ENCODE assay signal across 1 cellular context in the genomic region with DNA sequence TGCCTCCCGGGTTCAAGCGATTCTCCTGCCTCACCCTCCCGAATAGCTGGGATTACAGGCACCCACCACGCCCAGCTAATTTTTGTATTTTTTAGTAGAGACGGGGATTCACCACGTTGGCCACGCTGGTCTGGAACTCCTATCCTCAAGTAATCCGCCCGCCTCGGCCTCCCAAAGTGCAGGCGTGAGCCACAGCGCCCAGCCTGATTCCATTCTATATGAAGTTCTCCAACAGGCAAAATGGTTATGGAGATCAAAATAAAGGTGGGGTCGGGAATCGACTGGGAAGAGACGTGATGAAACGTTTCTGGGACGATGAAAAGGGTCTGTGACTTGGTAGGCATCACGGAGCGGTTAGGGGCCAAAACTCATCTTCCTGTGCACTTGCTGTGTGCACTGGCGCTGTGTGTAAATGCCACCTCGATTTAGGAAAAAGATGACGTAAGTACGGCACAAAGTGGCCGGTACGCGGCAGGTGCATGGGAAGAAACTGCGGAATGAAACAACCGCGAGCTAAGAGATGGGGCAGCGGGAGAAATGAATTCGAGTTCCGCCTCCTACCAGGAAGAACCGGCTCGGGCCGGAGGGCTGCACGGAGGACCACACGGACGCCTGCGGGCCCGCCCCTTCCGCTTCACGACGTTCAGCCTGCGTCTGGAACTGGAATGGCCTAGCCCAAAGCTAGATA.
TF ChIP-seq lines count a peak whose summit lies in the region.

No MANE protein-coding gene starts in this region.

TF ChIP-seq in K562, 482 proteins besides CTCF, POLR2A, EP300 and RAD21 (continued from another document and continues in another):
- TF ChIP-seq, protein P1, sequence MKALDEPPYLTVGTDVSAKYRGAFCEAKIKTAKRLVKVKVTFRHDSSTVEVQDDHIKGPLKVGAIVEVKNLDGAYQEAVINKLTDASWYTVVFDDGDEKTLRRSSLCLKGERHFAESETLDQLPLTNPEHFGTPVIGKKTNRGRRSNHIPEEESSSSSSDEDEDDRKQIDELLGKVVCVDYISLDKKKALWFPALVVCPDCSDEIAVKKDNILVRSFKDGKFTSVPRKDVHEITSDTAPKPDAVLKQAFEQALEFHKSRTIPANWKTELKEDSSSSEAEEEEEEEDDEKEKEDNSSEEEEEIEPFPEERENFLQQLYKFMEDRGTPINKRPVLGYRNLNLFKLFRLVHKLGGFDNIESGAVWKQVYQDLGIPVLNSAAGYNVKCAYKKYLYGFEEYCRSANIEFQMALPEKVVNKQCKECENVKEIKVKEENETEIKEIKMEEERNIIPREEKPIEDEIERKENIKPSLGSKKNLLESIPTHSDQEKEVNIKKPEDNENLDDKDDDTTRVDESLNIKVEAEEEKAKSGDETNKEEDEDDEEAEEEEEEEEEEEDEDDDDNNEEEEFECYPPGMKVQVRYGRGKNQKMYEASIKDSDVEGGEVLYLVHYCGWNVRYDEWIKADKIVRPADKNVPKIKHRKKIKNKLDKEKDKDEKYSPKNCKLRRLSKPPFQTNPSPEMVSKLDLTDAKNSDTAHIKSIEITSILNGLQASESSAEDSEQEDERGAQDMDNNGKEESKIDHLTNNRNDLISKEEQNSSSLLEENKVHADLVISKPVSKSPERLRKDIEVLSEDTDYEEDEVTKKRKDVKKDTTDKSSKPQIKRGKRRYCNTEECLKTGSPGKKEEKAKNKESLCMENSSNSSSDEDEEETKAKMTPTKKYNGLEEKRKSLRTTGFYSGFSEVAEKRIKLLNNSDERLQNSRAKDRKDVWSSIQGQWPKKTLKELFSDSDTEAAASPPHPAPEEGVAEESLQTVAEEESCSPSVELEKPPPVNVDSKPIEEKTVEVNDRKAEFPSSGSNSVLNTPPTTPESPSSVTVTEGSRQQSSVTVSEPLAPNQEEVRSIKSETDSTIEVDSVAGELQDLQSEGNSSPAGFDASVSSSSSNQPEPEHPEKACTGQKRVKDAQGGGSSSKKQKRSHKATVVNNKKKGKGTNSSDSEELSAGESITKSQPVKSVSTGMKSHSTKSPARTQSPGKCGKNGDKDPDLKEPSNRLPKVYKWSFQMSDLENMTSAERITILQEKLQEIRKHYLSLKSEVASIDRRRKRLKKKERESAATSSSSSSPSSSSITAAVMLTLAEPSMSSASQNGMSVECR (CRISPR knock-in tag; IDR thresholded peaks at IDR 0.05): peak; percentile 90
- TF ChIP-seq ZC3H4 (CRISPR knock-in tag; IDR thresholded peaks at IDR 0.05; ENCODE audit: borderline replicate concordance): no peak
- TF ChIP-seq, protein P2, sequence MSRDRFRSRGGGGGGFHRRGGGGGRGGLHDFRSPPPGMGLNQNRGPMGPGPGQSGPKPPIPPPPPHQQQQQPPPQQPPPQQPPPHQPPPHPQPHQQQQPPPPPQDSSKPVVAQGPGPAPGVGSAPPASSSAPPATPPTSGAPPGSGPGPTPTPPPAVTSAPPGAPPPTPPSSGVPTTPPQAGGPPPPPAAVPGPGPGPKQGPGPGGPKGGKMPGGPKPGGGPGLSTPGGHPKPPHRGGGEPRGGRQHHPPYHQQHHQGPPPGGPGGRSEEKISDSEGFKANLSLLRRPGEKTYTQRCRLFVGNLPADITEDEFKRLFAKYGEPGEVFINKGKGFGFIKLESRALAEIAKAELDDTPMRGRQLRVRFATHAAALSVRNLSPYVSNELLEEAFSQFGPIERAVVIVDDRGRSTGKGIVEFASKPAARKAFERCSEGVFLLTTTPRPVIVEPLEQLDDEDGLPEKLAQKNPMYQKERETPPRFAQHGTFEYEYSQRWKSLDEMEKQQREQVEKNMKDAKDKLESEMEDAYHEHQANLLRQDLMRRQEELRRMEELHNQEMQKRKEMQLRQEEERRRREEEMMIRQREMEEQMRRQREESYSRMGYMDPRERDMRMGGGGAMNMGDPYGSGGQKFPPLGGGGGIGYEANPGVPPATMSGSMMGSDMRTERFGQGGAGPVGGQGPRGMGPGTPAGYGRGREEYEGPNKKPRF (IDR thresholded peaks at IDR 0.05; ENCODE audit: low read depth, low read length): no peak
- TF ChIP-seq ZNF282 (CRISPR knock-in tag; IDR thresholded peaks at IDR 0.05): no peak
- no peak for TF ChIP-seq FOXJ3 (CRISPR knock-in tag; IDR thresholded peaks at IDR 0.05)
- TF ChIP-seq DACH1 (IDR thresholded peaks at IDR 0.05; ENCODE audit: partially characterized antibody): no peak
- no peak for TF ChIP-seq STAT5A (IDR thresholded peaks at IDR 0.05; ENCODE audit: borderline replicate concordance, low read length)
- TF ChIP-seq NFYB (IDR thresholded peaks at IDR 0.05; ENCODE audit: extremely low read depth, insufficient read length): no peak
- TF ChIP-seq ZBTB1 (CRISPR knock-in tag; IDR thresholded peaks at IDR 0.05; ENCODE audit: borderline replicate concordance, low read depth): no peak
- no peak for TF ChIP-seq SMAD4 (CRISPR knock-in tag; conservative IDR thresholded peaks at IDR 0.05)
- TF ChIP-seq, protein P3, sequence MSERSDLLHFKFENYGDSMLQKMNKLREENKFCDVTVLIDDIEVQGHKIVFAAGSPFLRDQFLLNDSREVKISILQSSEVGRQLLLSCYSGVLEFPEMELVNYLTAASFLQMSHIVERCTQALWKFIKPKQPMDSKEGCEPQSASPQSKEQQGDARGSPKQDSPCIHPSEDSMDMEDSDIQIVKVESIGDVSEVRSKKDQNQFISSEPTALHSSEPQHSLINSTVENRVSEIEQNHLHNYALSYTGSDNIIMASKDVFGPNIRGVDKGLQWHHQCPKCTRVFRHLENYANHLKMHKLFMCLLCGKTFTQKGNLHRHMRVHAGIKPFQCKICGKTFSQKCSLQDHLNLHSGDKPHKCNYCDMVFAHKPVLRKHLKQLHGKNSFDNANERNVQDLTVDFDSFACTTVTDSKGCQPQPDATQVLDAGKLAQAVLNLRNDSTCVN (CRISPR knock-in tag; IDR thresholded peaks at IDR 0.05): no peak
- TF ChIP-seq, protein P4, sequence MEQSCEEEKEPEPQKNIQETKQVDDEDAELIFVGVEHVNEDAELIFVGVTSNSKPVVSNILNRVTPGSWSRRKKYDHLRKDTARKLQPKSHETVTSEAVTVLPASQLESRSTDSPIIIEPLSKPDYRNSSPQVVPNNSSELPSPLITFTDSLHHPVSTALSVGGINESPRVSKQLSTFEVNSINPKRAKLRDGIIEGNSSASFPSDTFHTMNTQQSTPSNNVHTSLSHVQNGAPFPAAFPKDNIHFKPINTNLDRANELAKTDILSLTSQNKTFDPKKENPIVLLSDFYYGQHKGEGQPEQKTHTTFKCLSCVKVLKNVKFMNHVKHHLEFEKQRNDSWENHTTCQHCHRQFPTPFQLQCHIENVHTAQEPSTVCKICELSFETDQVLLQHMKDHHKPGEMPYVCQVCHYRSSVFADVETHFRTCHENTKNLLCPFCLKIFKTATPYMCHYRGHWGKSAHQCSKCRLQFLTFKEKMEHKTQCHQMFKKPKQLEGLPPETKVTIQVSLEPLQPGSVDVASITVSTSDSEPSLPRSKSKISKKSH (CRISPR knock-in tag; IDR thresholded peaks at IDR 0.05): no peak
- TF ChIP-seq CBFB (CRISPR knock-in tag; IDR thresholded peaks at IDR 0.05): no peak; the same call in 1 of the 2 replicates
- no peak for TF ChIP-seq GABPB2 (CRISPR knock-in tag; conservative IDR thresholded peaks at IDR 0.05)
- peak; percentile 85; the same call in 1 of the 2 replicates for TF ChIP-seq EP400 (IDR thresholded peaks at IDR 0.05)
- TF ChIP-seq PHF20 (IDR thresholded peaks at IDR 0.05; ENCODE audit: partially characterized antibody): no peak
- no peak for TF ChIP-seq SNIP1 (IDR thresholded peaks at IDR 0.05; ENCODE audit: low read depth)
- TF ChIP-seq, protein P5, sequence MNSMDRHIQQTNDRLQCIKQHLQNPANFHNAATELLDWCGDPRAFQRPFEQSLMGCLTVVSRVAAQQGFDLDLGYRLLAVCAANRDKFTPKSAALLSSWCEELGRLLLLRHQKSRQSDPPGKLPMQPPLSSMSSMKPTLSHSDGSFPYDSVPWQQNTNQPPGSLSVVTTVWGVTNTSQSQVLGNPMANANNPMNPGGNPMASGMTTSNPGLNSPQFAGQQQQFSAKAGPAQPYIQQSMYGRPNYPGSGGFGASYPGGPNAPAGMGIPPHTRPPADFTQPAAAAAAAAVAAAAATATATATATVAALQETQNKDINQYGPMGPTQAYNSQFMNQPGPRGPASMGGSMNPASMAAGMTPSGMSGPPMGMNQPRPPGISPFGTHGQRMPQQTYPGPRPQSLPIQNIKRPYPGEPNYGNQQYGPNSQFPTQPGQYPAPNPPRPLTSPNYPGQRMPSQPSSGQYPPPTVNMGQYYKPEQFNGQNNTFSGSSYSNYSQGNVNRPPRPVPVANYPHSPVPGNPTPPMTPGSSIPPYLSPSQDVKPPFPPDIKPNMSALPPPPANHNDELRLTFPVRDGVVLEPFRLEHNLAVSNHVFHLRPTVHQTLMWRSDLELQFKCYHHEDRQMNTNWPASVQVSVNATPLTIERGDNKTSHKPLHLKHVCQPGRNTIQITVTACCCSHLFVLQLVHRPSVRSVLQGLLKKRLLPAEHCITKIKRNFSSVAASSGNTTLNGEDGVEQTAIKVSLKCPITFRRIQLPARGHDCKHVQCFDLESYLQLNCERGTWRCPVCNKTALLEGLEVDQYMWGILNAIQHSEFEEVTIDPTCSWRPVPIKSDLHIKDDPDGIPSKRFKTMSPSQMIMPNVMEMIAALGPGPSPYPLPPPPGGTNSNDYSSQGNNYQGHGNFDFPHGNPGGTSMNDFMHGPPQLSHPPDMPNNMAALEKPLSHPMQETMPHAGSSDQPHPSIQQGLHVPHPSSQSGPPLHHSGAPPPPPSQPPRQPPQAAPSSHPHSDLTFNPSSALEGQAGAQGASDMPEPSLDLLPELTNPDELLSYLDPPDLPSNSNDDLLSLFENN (IDR thresholded peaks at IDR 0.05; ENCODE audit: low read depth in 2 of 2, low read length in 2 of 2): 0 out of 4 replicates have a peak, but pooled peaks of 1 of the 2 experiments have one; percentile 22
- TF ChIP-seq NFXL1 (CRISPR knock-in tag; IDR thresholded peaks at IDR 0.05): no peak
- no peak for TF ChIP-seq MCM7 (IDR thresholded peaks at IDR 0.05)
- TF ChIP-seq NCOA2 (IDR thresholded peaks at IDR 0.05; ENCODE audit: partially characterized antibody in 2 of 2): no peak
- no peak for TF ChIP-seq BDP1 (IDR thresholded peaks at IDR 0.05; ENCODE audit: insufficient read depth, insufficient read length)
- TF ChIP-seq HIVEP1 (CRISPR knock-in tag; IDR thresholded peaks at IDR 0.05): no peak
- TF ChIP-seq SMAD3 (CRISPR knock-in tag; conservative IDR thresholded peaks at IDR 0.05): no peak
- TF ChIP-seq RCOR1 (IDR thresholded peaks at IDR 0.05; ENCODE audit: borderline replicate concordance in 1 of 2, low read depth in 2 of 2, low read length in 2 of 2): 0 out of 4 replicates have a peak, but pooled peaks of 1 of the 2 experiments have one; percentile 17
- no peak for TF ChIP-seq MAFK (IDR thresholded peaks at IDR 0.05; ENCODE audit: low read length)
- TF ChIP-seq SIN3A (IDR thresholded peaks at IDR 0.05; ENCODE audit: borderline replicate concordance in 2 of 2, control insufficient read depth in 1 of 2, low read depth in 2 of 2, low read length in 2 of 2): peak in 1 of 2 experiments; percentile 56; a peak in 1 of 4 replicates
- no peak for TF ChIP-seq ZNF12 (CRISPR knock-in tag; IDR thresholded peaks at IDR 0.05)
- TF ChIP-seq ZNF408 (CRISPR knock-in tag; IDR thresholded peaks at IDR 0.05; ENCODE audit: low read depth): no peak
- peak; percentile 4 to 56; a peak in 1 of 4 replicates for TF ChIP-seq TBL1XR1 (IDR thresholded peaks at IDR 0.05; ENCODE audit: low read length in 2 of 2)
- TF ChIP-seq, protein P6, sequence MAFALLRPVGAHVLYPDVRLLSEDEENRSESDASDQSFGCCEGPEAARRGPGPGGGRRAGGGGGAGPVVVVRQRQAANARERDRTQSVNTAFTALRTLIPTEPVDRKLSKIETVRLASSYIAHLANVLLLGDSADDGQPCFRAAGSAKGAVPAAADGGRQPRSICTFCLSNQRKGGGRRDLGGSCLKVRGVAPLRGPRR (CRISPR knock-in tag; IDR thresholded peaks at IDR 0.05): no peak
- TF ChIP-seq ZNF253 (CRISPR knock-in tag; conservative IDR thresholded peaks at IDR 0.05): no peak
- no peak for TF ChIP-seq ZKSCAN3 (CRISPR knock-in tag; IDR thresholded peaks at IDR 0.05)
- TF ChIP-seq, protein P7, sequence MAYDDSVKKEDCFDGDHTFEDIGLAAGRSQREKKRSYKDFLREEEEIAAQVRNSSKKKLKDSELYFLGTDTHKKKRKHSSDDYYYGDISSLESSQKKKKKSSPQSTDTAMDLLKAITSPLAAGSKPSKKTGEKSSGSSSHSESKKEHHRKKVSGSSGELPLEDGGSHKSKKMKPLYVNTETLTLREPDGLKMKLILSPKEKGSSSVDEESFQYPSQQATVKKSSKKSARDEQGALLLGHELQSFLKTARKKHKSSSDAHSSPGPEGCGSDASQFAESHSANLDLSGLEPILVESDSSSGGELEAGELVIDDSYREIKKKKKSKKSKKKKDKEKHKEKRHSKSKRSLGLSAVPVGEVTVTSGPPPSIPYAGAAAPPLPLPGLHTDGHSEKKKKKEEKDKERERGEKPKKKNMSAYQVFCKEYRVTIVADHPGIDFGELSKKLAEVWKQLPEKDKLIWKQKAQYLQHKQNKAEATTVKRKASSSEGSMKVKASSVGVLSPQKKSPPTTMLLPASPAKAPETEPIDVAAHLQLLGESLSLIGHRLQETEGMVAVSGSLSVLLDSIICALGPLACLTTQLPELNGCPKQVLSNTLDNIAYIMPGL (CRISPR knock-in tag; IDR thresholded peaks at IDR 0.05): no peak
- TF ChIP-seq CTBP1 (IDR thresholded peaks at IDR 0.05; ENCODE audit: borderline replicate concordance): peak; percentile 57; the same call in 1 of the 2 replicates
- no peak for TF ChIP-seq ZNF23 (CRISPR knock-in tag; IDR thresholded peaks at IDR 0.05)
- TF ChIP-seq SIRT6 (IDR thresholded peaks at IDR 0.05; ENCODE audit: low read depth, low read length): no peak
- no peak for TF ChIP-seq PPARD (CRISPR knock-in tag; IDR thresholded peaks at IDR 0.05)
- TF ChIP-seq ZNF217 (CRISPR knock-in tag; IDR thresholded peaks at IDR 0.05): no peak
- peak; percentile 61 for TF ChIP-seq POLR2G (IDR thresholded peaks at IDR 0.05; ENCODE audit: low read depth, low read length)
- TF ChIP-seq NUFIP1 (IDR thresholded peaks at IDR 0.05; ENCODE audit: partially characterized antibody): no peak
- TF ChIP-seq YY1 (IDR thresholded peaks at IDR 0.05; ENCODE audit: borderline replicate concordance in 1 of 3, control insufficient read depth in 1 of 3, extremely low read depth in 1 of 3, insufficient read depth in 3 of 3, insufficient read length in 1 of 3, insufficient replicate concordance in 2 of 3, low read depth in 1 of 3, low read length in 2 of 3): peak in 1 of 3 experiments; percentile 55
- TF ChIP-seq FOXA1 (IDR thresholded peaks at IDR 0.05; ENCODE audit: borderline replicate concordance): no peak
- no peak for TF ChIP-seq TAL1 (IDR thresholded peaks at IDR 0.05)
- TF ChIP-seq RNF2 (IDR thresholded peaks at IDR 0.05): no peak
